7 cellular contexts compared by ENCODE assay signal in the genomic region with DNA sequence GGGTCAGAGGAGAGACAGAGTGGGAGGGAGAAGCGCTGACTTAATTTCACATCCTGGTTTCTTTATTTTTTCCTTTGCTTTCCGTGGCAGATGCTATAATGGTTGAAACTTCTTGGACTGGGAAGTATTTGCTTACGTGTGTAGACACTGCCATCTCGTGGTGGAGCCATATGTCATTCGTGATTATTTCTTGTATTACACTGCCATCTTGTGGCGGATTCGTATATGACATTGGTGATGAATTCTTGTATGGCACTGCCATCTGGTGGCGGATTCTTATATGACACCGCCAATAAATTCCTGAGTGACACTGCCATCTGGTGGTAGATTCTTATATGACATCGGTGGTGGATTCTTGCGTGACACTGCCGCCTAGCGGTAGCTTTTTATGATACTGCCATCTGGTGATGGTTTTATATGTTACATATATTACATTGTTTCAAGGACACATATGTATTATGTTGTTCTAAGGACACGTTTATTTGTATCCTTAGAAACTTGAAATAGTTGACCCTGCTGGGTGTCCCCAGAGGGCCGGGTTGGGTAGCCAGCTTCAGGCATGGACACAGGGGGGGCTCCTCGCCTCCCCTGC.
A peak's percentile ranks its signal among the peaks of the same experiment; 100 is the strongest.
DNase-seq lines count a peak whose midpoint lies in the region; ATAC-seq lines count a peak whose summit lies in the region.

No MANE protein-coding gene starts in this region.

- peak; percentile 93 for DNase-seq in NCI-H2227 (lab: John Stamatoyannopoulos, UW; ENCODE audit: unreplicated experiment)
- peak; percentile 71 for DNase-seq in activated CD4-positive, CD25-positive, alpha-beta regulatory T cell treated with anti-CD3 and anti-CD28 coated beads, Interleukin-2, amount 50 U/mL, for 72 hours
- peak; percentile 65 to 67 for DNase-seq in central memory CD8-positive, alpha-beta T cell (ENCODE audit: low spot score in 2 of 2)
- peak; percentile 32 for DNase-seq in kidney glomerular epithelial cell (lab: John Stamatoyannopoulos, UW)
- peak; percentile 37 for DNase-seq in stimulated activated CD4-positive, alpha-beta T cell treated with anti-CD3 and anti-CD28 coated beads, Interleukin-4, amount 100 ng/mL, for 1 hour

- H3K9me3 Mint-ChIP-seq in central memory CD8-positive, alpha-beta T cell, result no peaks in the 10 kb centered on the region

- H3K36me3 Mint-ChIP-seq in central memory CD8-positive, alpha-beta T cell (ENCODE audit: insufficient read depth), result peaks cover 16% of the 10 kb centered on the region

- H3K27ac Mint-ChIP-seq in central memory CD8-positive, alpha-beta T cell (ENCODE audit: low read depth), result peak overlapping the region; percentile 54

- peak; percentile 62 for ATAC-seq in GM18499 (IDR thresholded peaks at IDR 0.05; ENCODE audit: insufficient read depth, unreplicated experiment)
- ATAC-seq in HG03060 (IDR thresholded peaks at IDR 0.05; ENCODE audit: low read depth, unreplicated experiment), result peak; percentile 46
- peak; percentile 60 for ATAC-seq in central memory CD8-positive, alpha-beta T cell (replicated peaks; ENCODE audit: extremely low read depth, poor library complexity, severe bottlenecking)

- no peaks in the 10 kb centered on the region for H3K27me3 Mint-ChIP-seq in central memory CD8-positive, alpha-beta T cell

- peaks cover 5% of the 10 kb centered on the region for H3K4me1 Mint-ChIP-seq in central memory CD8-positive, alpha-beta T cell

- no peak overlapping the region for H3K4me3 Mint-ChIP-seq in central memory CD8-positive, alpha-beta T cell

Comparison
In these comparisons a context has a peak if more than half of its experiments do, and no peak if none do; other contexts are left out.
1. Peak in every context shown above with its lines: DNase-seq and ATAC-seq.
2. DNase-seq: peak in every context shown above with its lines; median percentile 93 in NCI-H2227; 71 in activated CD4-positive, CD25-positive, alpha-beta regulatory T cell treated with anti-CD3 and anti-CD28 coated beads, Interleukin-2, amount 50 U/mL, for 72 hours; 66 in central memory CD8-positive, alpha-beta T cell; 37 in stimulated activated CD4-positive, alpha-beta T cell treated with anti-CD3 and anti-CD28 coated beads, Interleukin-4, amount 100 ng/mL, for 1 hour; 32 in kidney glomerular epithelial cell.